Comparison of ENCODE assay signal across 1 cellular context in the genomic region with DNA sequence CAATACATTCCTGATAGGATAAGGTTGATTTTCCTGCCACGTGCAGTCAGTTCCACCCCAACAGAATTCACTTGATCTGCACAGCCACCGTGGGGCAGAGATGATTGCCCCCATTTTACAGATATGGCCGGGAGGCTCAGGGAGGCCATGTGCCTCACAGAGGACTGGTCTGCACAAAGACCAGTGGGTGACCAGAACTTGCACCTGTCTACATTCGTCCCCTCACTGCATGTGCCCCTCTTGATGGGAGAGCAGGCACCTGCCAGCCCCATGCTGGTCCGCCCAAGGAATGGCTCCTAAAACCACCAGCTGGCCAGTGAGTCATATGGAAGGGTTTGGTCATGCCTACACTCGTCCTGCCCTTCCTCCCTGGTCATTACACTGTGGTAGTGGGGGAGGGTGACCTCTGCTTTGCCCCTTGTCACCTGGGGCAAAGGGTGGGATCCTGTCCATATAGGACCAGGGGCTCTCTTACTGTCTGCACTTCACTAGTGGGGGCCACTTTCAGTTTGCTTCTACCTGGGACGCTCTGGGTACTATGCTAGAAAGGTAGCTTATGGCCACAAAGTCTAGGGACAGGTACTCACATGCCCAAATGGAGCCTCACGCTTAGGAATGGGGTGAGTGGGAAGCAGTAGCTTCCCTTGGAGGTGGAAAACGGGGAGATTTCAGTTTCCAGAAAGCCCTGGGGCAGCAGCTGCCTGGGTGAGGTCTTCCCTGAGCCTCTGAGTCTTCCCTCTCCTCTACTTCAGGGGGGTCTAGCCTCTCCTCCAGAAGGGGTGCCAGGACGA.
TF ChIP-seq lines count a peak whose summit lies in the region.

No MANE protein-coding gene starts in this region.

TF ChIP-seq in GM12878, 131 proteins besides CTCF, POLR2A, EP300 and RAD21:
- no peak for TF ChIP-seq EZH2 (IDR thresholded peaks at IDR 0.05; ENCODE audit: borderline replicate concordance, control insufficient read depth, low read depth, low read length)
- no peak for TF ChIP-seq POLR2AphosphoS5 (IDR thresholded peaks at IDR 0.05; ENCODE audit: low read length)
- no peak for TF ChIP-seq STAT3 (IDR thresholded peaks at IDR 0.05; ENCODE audit: low read depth, low read length)
- TF ChIP-seq ETV6 (conservative IDR thresholded peaks at IDR 0.05 in 1 of 2, IDR thresholded peaks at IDR 0.05 in 1 of 2; ENCODE audit: borderline replicate concordance in 1 of 2, low read depth in 1 of 2), result no peak
- TF ChIP-seq SRF (IDR thresholded peaks at IDR 0.05; ENCODE audit: low read depth in 2 of 2, low read length in 2 of 2), result no peak
